ENCODE assay signal across 12 cellular contexts in the genomic region with DNA sequence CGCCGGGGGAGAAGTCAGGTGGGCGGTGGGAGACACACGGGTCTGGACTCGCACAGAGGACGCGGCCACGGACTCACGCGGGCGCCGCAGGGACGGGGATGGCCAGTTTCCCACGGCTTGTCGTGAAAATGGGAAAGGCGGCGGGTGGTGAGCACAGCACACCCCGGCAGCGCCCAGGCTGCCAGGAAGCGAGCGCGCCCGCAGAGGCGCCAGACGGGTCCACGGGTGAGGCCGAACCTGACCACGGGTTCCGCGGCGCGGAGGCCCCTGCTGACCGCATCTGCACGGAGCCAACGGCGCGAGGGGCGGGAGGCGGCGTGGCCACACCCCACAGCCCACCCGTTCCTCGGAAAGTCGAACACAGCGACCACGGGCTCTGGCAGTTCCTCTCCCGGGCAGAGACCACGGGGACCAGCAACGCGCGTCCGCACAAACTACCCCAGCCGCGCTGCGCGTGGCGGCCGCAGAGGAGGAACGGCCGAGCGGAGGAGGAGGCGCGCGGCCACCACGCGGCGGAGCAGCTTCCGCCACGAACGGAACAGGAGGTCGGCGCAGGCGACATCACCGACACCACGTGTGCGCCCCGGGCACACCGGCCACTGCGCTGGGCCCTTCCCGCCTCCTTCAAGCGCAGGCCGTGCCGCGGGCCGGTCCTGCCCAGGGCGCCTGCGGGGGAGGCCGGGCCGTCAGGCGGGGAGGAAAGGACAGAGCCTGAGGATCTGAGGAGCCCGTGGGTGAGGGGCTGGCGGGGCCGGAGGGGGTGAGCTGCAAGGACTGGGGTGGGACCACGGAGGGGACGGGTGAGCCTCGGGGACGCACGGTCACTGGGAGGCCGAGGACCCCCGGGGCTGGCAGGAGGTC. TPM values are rescaled to one million over a fixed set of nuclear protein-coding genes. Genes with fewer than 3 reads are reported as not detected.
A peak's percentile ranks its signal among the peaks of the same experiment; 100 is the strongest.
DNase-seq lines count a peak whose midpoint lies in the region; ATAC-seq lines count a peak whose summit lies in the region.
"Had no signal": no experiment of that assay in that cellular context is flagged by ENCODE, and none has a peak within 500 bp of the region (broad histone marks: within the 10 kb centered on the region; RNA-seq: fewer than 3 reads in every experiment).

No MANE protein-coding gene starts in this region.

- no peaks in the 10 kb centered on the region for H3K27me3 ChIP-seq in right cardiac atrium (ENCODE audit: control insufficient read depth, insufficient read depth)

- H3K36me3 Mint-ChIP-seq in activated CD8-positive, alpha-beta T cell treated with anti-CD3 and anti-CD28 coated beads, Interleukin-2, amount 10 ng/mL, durations not matched to agents 7 days and 5 days (ENCODE audit: low read depth), result peaks cover 2% of the 10 kb centered on the region
- H3K36me3 Mint-ChIP-seq in stimulated activated memory B cell treated with anti-CD40 and anti-IgM and Interleukin-4, amounts not matched to agents 10 μg/mL and 1 μg/mL and 100 μg/mL, for 72 hours, result no peaks in the 10 kb centered on the region

- no peaks in the 10 kb centered on the region for H3K9me3 Mint-ChIP-seq in activated CD8-positive, alpha-beta T cell treated with anti-CD3 and anti-CD28 coated beads, Interleukin-2, amount 10 ng/mL, durations not matched to agents 7 days and 5 days (ENCODE audit: insufficient read depth)
- H3K9me3 Mint-ChIP-seq in stimulated activated memory B cell treated with anti-CD40 and anti-IgM and Interleukin-4, amounts not matched to agents 10 μg/mL and 1 μg/mL and 100 μg/mL, for 72 hours, result no peaks in the 10 kb centered on the region

- CTCF ChIA-PET in activated CD8-positive, alpha-beta T cell treated with anti-CD3 and anti-CD28 coated beads, Interleukin-2, amount 10 ng/mL, durations not matched to agents 7 days and 5 days (lab: Charles Lee), result no interaction called here

- no peak overlapping the region for H3K27ac Mint-ChIP-seq in activated CD8-positive, alpha-beta T cell treated with anti-CD3 and anti-CD28 coated beads, Interleukin-2, amount 10 ng/mL, durations not matched to agents 7 days and 5 days
- no peak overlapping the region for H3K27ac Mint-ChIP-seq in stimulated activated memory B cell treated with anti-CD40 and anti-IgM and Interleukin-4, amounts not matched to agents 10 μg/mL and 1 μg/mL and 100 μg/mL, for 72 hours

- H3K27ac ChIP-seq in right cardiac atrium (ENCODE audit: low read length), result no peak overlapping the region
- H3K27ac ChIP-seq: 22Rv1 had no signal

- intact Hi-C loops in right cardiac atrium (cut with DNase I), result no loop called here

- POLR2A ChIA-PET in activated CD8-positive, alpha-beta T cell treated with anti-CD3 and anti-CD28 coated beads, Interleukin-2, amount 10 ng/mL, durations not matched to agents 7 days and 5 days (lab: Charles Lee), result no interaction called here

- DNase-seq in NOMO-1 (lab: John Stamatoyannopoulos, UW; ENCODE audit: unreplicated experiment in 2 of 2) (peak; percentile 57 to 76), NOMO-1 treated with dmso at 0.1 percent for 144 hours (lab: John Stamatoyannopoulos, UW; ENCODE audit: unreplicated experiment) (no peak), right cardiac atrium (peak; percentile 34 to 71 (median 67)), globus pallidus (ENCODE audit: low spot score) (no peak), NCI-H1105 treated with DMSO at 0.1 percent for 48 hours (lab: John Stamatoyannopoulos, UW) (no peak)
- no peak for DNase-seq in activated CD8-positive, alpha-beta T cell treated with anti-CD3 and anti-CD28 coated beads, Interleukin-2, amount 10 ng/mL, durations not matched to agents 7 days and 5 days
- DNase-seq: Kasumi-1 had no signal

- peak overlapping the region; percentile 42 for H3K4me3 Mint-ChIP-seq in activated CD8-positive, alpha-beta T cell treated with anti-CD3 and anti-CD28 coated beads, Interleukin-2, amount 10 ng/mL, durations not matched to agents 7 days and 5 days
- peak overlapping the region; percentile 58 for H3K4me3 Mint-ChIP-seq in stimulated activated memory B cell treated with anti-CD40 and anti-IgM and Interleukin-4, amounts not matched to agents 10 μg/mL and 1 μg/mL and 100 μg/mL, for 72 hours

- H3K27me3 Mint-ChIP-seq in activated CD8-positive, alpha-beta T cell treated with anti-CD3 and anti-CD28 coated beads, Interleukin-2, amount 10 ng/mL, durations not matched to agents 7 days and 5 days (ENCODE audit: low read depth), result no peaks in the 10 kb centered on the region
- no peaks in the 10 kb centered on the region for H3K27me3 Mint-ChIP-seq in stimulated activated memory B cell treated with anti-CD40 and anti-IgM and Interleukin-4, amounts not matched to agents 10 μg/mL and 1 μg/mL and 100 μg/mL, for 72 hours

- no peak overlapping the region for H3K4me3 ChIP-seq in right cardiac atrium (ENCODE audit: low read length)

- peak; percentile 31 for ATAC-seq in activated CD8-positive, alpha-beta T cell treated with anti-CD3 and anti-CD28 coated beads, Interleukin-2, amount 10 ng/mL, durations not matched to agents 7 days and 5 days
- ATAC-seq in right cardiac atrium (peak; percentile 43 to 53), GM19463 (IDR thresholded peaks at IDR 0.05; ENCODE audit: unreplicated experiment) (no peak)
- ATAC-seq in stimulated activated memory B cell treated with anti-CD40 and anti-IgM and Interleukin-4, amounts not matched to agents 10 μg/mL and 1 μg/mL and 100 μg/mL, for 72 hours, result peak; percentile 67

- no peaks in the 10 kb centered on the region for H3K4me1 ChIP-seq in right cardiac atrium (ENCODE audit: control insufficient read depth, insufficient read depth, low read length)

- 89% methylated on average over 99 of the region's 99 CpGs for WGBS in right cardiac atrium

- peaks cover 28% of the 10 kb centered on the region for H3K4me1 Mint-ChIP-seq in activated CD8-positive, alpha-beta T cell treated with anti-CD3 and anti-CD28 coated beads, Interleukin-2, amount 10 ng/mL, durations not matched to agents 7 days and 5 days (ENCODE audit: low read depth)
- H3K4me1 Mint-ChIP-seq in stimulated activated memory B cell treated with anti-CD40 and anti-IgM and Interleukin-4, amounts not matched to agents 10 μg/mL and 1 μg/mL and 100 μg/mL, for 72 hours, result peaks cover 22% of the 10 kb centered on the region

- H3K9me3 ChIP-seq in right cardiac atrium (ENCODE audit: control insufficient read depth, low read length), result no peaks in the 10 kb centered on the region

RNA-seq across cellular contexts. Expression of a gene that starts 5.6 kb away (rescaled TPM):
- total RNA-seq in activated CD8-positive, alpha-beta T cell treated with anti-CD3 and anti-CD28 coated beads, Interleukin-2, amount 10 ng/mL, durations not matched to agents 7 days and 5 days, result 10 to 100 TPM in 1 of 2 experiments, 1 to 10 TPM in 1; 10.0 to 10.9 TPM
- 10 to 100 TPM in 2 of 4 donors, 1 to 10 TPM in 2; 7.9 to 13.4 (median 11.1) TPM for total RNA-seq in right cardiac atrium
- 14.6 TPM for polyA plus RNA-seq in right cardiac atrium

RNA-seq across cellular contexts. Expression of a gene that starts 5.8 kb away (rescaled TPM):
- total RNA-seq in activated CD8-positive, alpha-beta T cell treated with anti-CD3 and anti-CD28 coated beads, Interleukin-2, amount 10 ng/mL, durations not matched to agents 7 days and 5 days, result under 1 TPM; 0.52 to 0.58 TPM
- total RNA-seq in right cardiac atrium, result 1 to 10 TPM; 3.1 to 7.5 (median 4.5) TPM
- 4.3 TPM for polyA plus RNA-seq in right cardiac atrium
- total RNA-seq: RPMI7951 had no signal

RNA-seq across cellular contexts. Expression of a gene that starts 23.8 kb away (rescaled TPM):
- total RNA-seq in activated CD8-positive, alpha-beta T cell treated with anti-CD3 and anti-CD28 coated beads, Interleukin-2, amount 10 ng/mL, durations not matched to agents 7 days and 5 days, result not detected
- total RNA-seq in right cardiac atrium, result not detected
- not detected for polyA plus RNA-seq in right cardiac atrium
- total RNA-seq: RPMI7951 had no signal
- polyA plus RNA-seq: neural cell had no signal

RNA-seq across cellular contexts. Expression of a gene that starts 41.7 kb away (rescaled TPM):
- 10 to 100 TPM; 55.0 to 59.0 TPM for total RNA-seq in activated CD8-positive, alpha-beta T cell treated with anti-CD3 and anti-CD28 coated beads, Interleukin-2, amount 10 ng/mL, durations not matched to agents 7 days and 5 days
- total RNA-seq in right cardiac atrium, result 10 to 100 TPM; 12.4 to 21.5 (median 18.6) TPM
- polyA plus RNA-seq in right cardiac atrium, result 25.5 TPM

Comparison
In these comparisons a context has a peak if more than half of its experiments do, and no peak if none do; other contexts are left out.
1. DNase-seq: peak in NOMO-1 (2 of 2) and right cardiac atrium (3 of 3); none in NOMO-1 treated with dmso at 0.1 percent for 144 hours (single experiment), activated CD8-positive, alpha-beta T cell treated with anti-CD3 and anti-CD28 coated beads, Interleukin-2, amount 10 ng/mL, durations not matched to agents 7 days and 5 days (single experiment), globus pallidus (single experiment) and NCI-H1105 treated with DMSO at 0.1 percent for 48 hours (single experiment).